Comparison of ENCODE assay signal across 1 cellular context in genomic region chr14:61749867-61750266, GRCh38.
TF ChIP-seq lines count a peak whose summit lies in the region.

No MANE protein-coding gene starts in this region.

TF ChIP-seq in IMR-90, 13 proteins besides CTCF, POLR2A, EP300 and RAD21 (continued from another document):
- TF ChIP-seq ELK1 (IDR thresholded peaks at IDR 0.05; ENCODE audit: borderline replicate concordance, low read depth, low read length), result no peak
- TF ChIP-seq BHLHE40 (IDR thresholded peaks at IDR 0.05; ENCODE audit: low read depth, low read length), result no peak
- TF ChIP-seq SMC3 (IDR thresholded peaks at IDR 0.05; ENCODE audit: low read depth, low read length), result no peak
- no peak for TF ChIP-seq MXI1 (IDR thresholded peaks at IDR 0.05; ENCODE audit: borderline replicate concordance, low read depth, low read length)
- TF ChIP-seq RCOR1 (IDR thresholded peaks at IDR 0.05; ENCODE audit: insufficient replicate concordance, low read length), result no peak
- TF ChIP-seq RFX5 (IDR thresholded peaks at IDR 0.05; ENCODE audit: low read depth, low read length), result no peak
- no peak for TF ChIP-seq CEBPB (IDR thresholded peaks at IDR 0.05; ENCODE audit: low read depth, low read length)
TF ChIP-seq in IMR-90: peak in this region for 0.
